1 cellular context compared by ENCODE assay signal in the genomic region with DNA sequence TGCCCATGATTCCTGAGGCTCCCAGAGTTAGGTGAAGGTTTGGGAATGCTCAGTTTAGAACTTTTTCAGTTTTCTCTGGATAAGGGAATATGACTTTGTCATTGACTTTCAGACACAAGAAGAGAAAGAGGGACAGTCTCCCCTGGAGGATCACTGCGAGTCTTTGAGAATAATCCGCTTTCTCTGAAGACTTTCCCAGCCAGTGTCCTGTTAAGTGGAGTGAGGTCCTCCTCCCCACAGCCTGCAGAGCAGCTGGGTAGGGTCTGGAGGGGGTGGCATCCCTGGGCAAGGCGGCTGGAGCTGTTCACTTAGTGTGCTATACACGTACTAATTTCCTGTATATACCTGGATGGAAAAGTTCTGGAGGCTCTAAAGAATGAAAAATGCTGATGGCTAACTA.
A peak's percentile ranks its signal among the peaks of the same experiment; 100 is the strongest.
TF ChIP-seq lines count a peak whose summit lies in the region.

No MANE protein-coding gene starts in this region.

TF ChIP-seq in HEK293, 187 proteins besides CTCF, POLR2A, EP300 and RAD21 (continued from another document):
- no peak for TF ChIP-seq ZNF518A (tag by site-specific recombination; conservative IDR thresholded peaks at IDR 0.05; ENCODE audit: low read depth)
- peak; percentile 61 for TF ChIP-seq PRDM1 (tag by site-specific recombination; IDR thresholded peaks at IDR 0.05)
- no peak for TF ChIP-seq ZNF174 (tag by site-specific recombination; IDR thresholded peaks at IDR 0.05)
- TF ChIP-seq ZNF169 (tag by site-specific recombination; IDR thresholded peaks at IDR 0.05) = no peak
